ENCODE assay signal across 36 cellular contexts in the genomic region with DNA sequence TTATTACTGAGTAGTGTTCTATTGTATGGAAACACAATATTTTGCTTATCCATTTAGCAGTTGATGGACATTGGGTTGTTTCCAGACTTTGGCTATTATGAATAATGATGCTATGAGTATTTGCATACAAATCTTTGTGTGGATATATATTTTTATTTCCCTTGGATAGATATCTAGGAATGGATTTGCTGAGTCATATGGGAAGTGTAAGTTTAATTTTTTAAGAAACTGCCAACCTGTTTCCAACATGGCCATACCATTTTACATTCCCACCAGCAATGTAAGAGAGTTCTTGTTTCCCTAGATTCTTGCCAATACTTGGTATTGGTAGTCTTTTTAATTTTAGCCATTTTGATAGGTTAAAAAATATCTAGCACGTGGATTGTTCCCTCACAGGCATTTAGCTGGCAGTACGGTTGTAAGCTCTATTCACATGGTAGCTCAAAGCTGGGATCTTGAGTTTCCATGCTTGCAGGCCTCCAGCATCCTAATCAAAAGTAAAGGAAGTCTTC. TPM values are rescaled to one million over a fixed set of nuclear protein-coding genes. Genes with fewer than 3 reads are reported as not detected.
DNase-seq lines count a peak whose midpoint lies in the region; ATAC-seq, FAIRE-seq and TF ChIP-seq lines count a peak whose summit lies in the region.
"Had no signal": no experiment of that assay in that cellular context is flagged by ENCODE, and none has a peak within 500 bp of the region (broad histone marks: within the 10 kb centered on the region; RNA-seq: fewer than 3 reads in every experiment).

No MANE protein-coding gene starts in this region.

- FAIRE-seq in GM19239 (lab: Jason Lieb, UNC) (peak; percentile 11), K562 (lab: Jason Lieb, UNC) (no peak)
- FAIRE-seq: A204.1, A549 had no signal

- no peak overlapping the region for H4K91ac ChIP-seq in IMR-90 (ENCODE audit: insufficient read depth, low read depth, low read length)

- no peak for TF ChIP-seq RAD21 in IMR-90 (IDR thresholded peaks at IDR 0.05; ENCODE audit: low read length)
- no peak for TF ChIP-seq RAD21 in K562 (CRISPR knock-in tag; conservative IDR thresholded peaks at IDR 0.05 in 1 of 2, IDR thresholded peaks at IDR 0.05 in 1 of 2)

- ATAC-seq in IMR-90 (ENCODE audit: low read depth) (no peak), K562 (no peak), GM19455 (IDR thresholded peaks at IDR 0.05; ENCODE audit: unreplicated experiment) (no peak)
- ATAC-seq: A549; CD8-positive, alpha-beta T cell had no signal

- no peak overlapping the region for H3K27ac Mint-ChIP-seq in activated CD4-positive, alpha-beta T cell treated with anti-CD3 and anti-CD28 coated beads, Interleukin-2, amount 10 ng/mL, durations not matched to agents 24 days and 14 days
- H3K27ac Mint-ChIP-seq: B cell; CD14-positive monocyte; CD4-positive, alpha-beta memory T cell; CD4-positive, alpha-beta T cell; CD4-positive, CD25-positive, alpha-beta regulatory T cell; CD8-positive, alpha-beta memory T cell; CD8-positive, alpha-beta T cell had no signal

- no peak overlapping the region for H2BK15ac ChIP-seq in IMR-90 (ENCODE audit: low read depth, low read length)

- BruUV-seq in IMR-90 (replicated peaks; lab: Mats Ljungman, UMichigan) (no TSS peak), K562 (replicated peaks; lab: Mats Ljungman, UMichigan) (no TSS peak)

- no peak overlapping the region for H3K23ac ChIP-seq in IMR-90 (ENCODE audit: low read depth, low read length)

- H3K27ac ChIP-seq in HEK293 (ENCODE audit: extremely low read depth, low read depth, low read length) (no peak overlapping the region), IMR-90 (ENCODE audit: insufficient read depth, low read length) (no peak overlapping the region), K562 (ENCODE audit: extremely low read depth, low read depth, low read length) (no peak overlapping the region)
- H3K27ac ChIP-seq: 22Rv1; A549; BLaER1; BLaER1 treated with 17β-estradiol and CSF1 and Interleukin-3, amounts not matched to agents 10 nM and 100 nM; C4-2B had no signal

- no peak for TF ChIP-seq CTCF in HEK293 (tag by site-specific recombination; IDR thresholded peaks at IDR 0.05)
- no peak for TF ChIP-seq CTCF in IMR-90 (conservative IDR thresholded peaks at IDR 0.05; ENCODE audit: low read depth, low read length)
- no peak for TF ChIP-seq CTCF in K562 (IDR thresholded peaks at IDR 0.05 in 2 of 3, conservative IDR thresholded peaks at IDR 0.05 in 1 of 3; ENCODE audit: insufficient read depth in 2 of 3, low read depth in 1 of 3, low read length in 3 of 3)

- DNase-seq in GM19239 (ENCODE audit: insufficient read length, low spot score), result no peak
- DNase-seq in IMR-90, result no peak
- no peak for DNase-seq in K562 (ENCODE audit: extremely low read depth in 1 of 4, low spot score in 3 of 4)
- no peak for DNase-seq in activated CD4-positive, alpha-beta T cell treated with anti-CD3 and anti-CD28 coated beads, Interleukin-2, amount 10 ng/mL, durations not matched to agents 24 days and 14 days
- no peak for DNase-seq in GM03348 (ENCODE audit: low spot score)
- DNase-seq in GF-D8 (lab: John Stamatoyannopoulos, UW), result no peak
- DNase-seq: 8988T; ACHN; AML-193; BE2C; C1 segment of cervical spinal cord; Caco-2; Calu3; CD4-positive, alpha-beta memory T cell; CD4-positive, alpha-beta T cell; CD4-positive, CD25-positive, alpha-beta regulatory T cell; CD8-positive, alpha-beta memory T cell; CD8-positive, alpha-beta T cell; COR-L47; DMS 273 treated with DMSO at 0.1 percent for 48 hours; DMS153; DMS53; DMS79; DMS79 treated with DMSO at 0.1 percent for 48 hours; DND-41; EL had no signal

- H3K4me2 ChIP-seq in IMR-90 (ENCODE audit: low read depth, low read length), result no peak overlapping the region
- H3K4me2 ChIP-seq in K562 (ENCODE audit: insufficient read depth, low read length), result no peak overlapping the region
- H3K4me2 ChIP-seq: A549; BLaER1; BLaER1 treated with 17β-estradiol and CSF1 and Interleukin-3, amounts not matched to agents 10 nM and 100 nM had no signal

- peaks cover 6% of the 10 kb centered on the region for H3K27me3 Mint-ChIP-seq in activated CD4-positive, alpha-beta T cell treated with anti-CD3 and anti-CD28 coated beads, Interleukin-2, amount 10 ng/mL, durations not matched to agents 24 days and 14 days
- H3K27me3 Mint-ChIP-seq: CD4-positive, alpha-beta T cell had no signal

- H4K20me1 ChIP-seq in IMR-90 (ENCODE audit: insufficient read depth, low read length) (no peaks in the 10 kb centered on the region), K562 (replicated peaks; ENCODE audit: control insufficient read depth, insufficient read depth, low read length) (no peaks in the 10 kb centered on the region)
- H4K20me1 ChIP-seq: BLaER1; BLaER1 treated with 17β-estradiol and CSF1 and Interleukin-3, amounts not matched to agents 10 nM and 100 nM had no signal

- no peak for TF ChIP-seq EP300 in K562 (IDR thresholded peaks at IDR 0.05; ENCODE audit: low read length)

- H3K27me3 ChIP-seq in IMR-90 (ENCODE audit: control insufficient read depth, insufficient read depth, low read length), result peaks cover 2% of the 10 kb centered on the region
- H3K27me3 ChIP-seq in K562 (ENCODE audit: control insufficient read depth in 2 of 2, insufficient read depth in 2 of 2, low read length in 2 of 2), result no peaks in the 10 kb centered on the region
- H3K27me3 ChIP-seq: BE2C; BLaER1; BLaER1 treated with 17β-estradiol and CSF1 and Interleukin-3, amounts not matched to agents 10 nM and 100 nM had no signal

- H4K8ac ChIP-seq in IMR-90 (ENCODE audit: low read depth in 2 of 2, low read length in 2 of 2), result no peak overlapping the region

- no peak overlapping the region for H3K4me3 Mint-ChIP-seq in activated CD4-positive, alpha-beta T cell treated with anti-CD3 and anti-CD28 coated beads, Interleukin-2, amount 10 ng/mL, durations not matched to agents 24 days and 14 days
- H3K4me3 Mint-ChIP-seq: B cell; CD14-positive monocyte; CD4-positive, alpha-beta memory T cell; CD4-positive, alpha-beta T cell; CD4-positive, CD25-positive, alpha-beta regulatory T cell; CD8-positive, alpha-beta memory T cell; CD8-positive, alpha-beta T cell had no signal

- no peak overlapping the region for H2BK5ac ChIP-seq in IMR-90 (ENCODE audit: low read depth, low read length, poor library complexity, severe bottlenecking)

- H3K79me2 ChIP-seq in K562 (ENCODE audit: control insufficient read depth, insufficient read depth, low read length), result no peaks in the 10 kb centered on the region

- H2AFZ ChIP-seq in IMR-90 (replicated peaks; ENCODE audit: low read length, poor library complexity), result no peak overlapping the region
- H2AFZ ChIP-seq in K562 (ENCODE audit: low read depth, low read length), result no peak overlapping the region

- H3K56ac ChIP-seq in IMR-90 (ENCODE audit: extremely low read depth, insufficient read depth, low read length), result no peak overlapping the region

- in situ Hi-C loops in IMR-90 (cut with MboI; ENCODE audit: low sequenced_read_pairs), result no loop called here
- in situ Hi-C loops in K562 (cut with MboI), result no loop called here

- H3K9me1 ChIP-seq in IMR-90 (ENCODE audit: insufficient read depth, low read length), result no peaks in the 10 kb centered on the region
- no peaks in the 10 kb centered on the region for H3K9me1 ChIP-seq in K562 (ENCODE audit: control insufficient read depth, insufficient read depth, low read length)

- H3K14ac ChIP-seq in IMR-90 (replicated peaks; ENCODE audit: low read depth, low read length), result no peak overlapping the region

- peaks cover 7% of the 10 kb centered on the region for H3K9me3 Mint-ChIP-seq in activated CD4-positive, alpha-beta T cell treated with anti-CD3 and anti-CD28 coated beads, Interleukin-2, amount 10 ng/mL, durations not matched to agents 24 days and 14 days
- H3K9me3 Mint-ChIP-seq: CD4-positive, alpha-beta T cell had no signal

- intact Hi-C loops in IMR-90 (cut with micrococcal nuclease) (no loop called here), K562 (cut with micrococcal nuclease) (no loop called here)
- intact Hi-C loops in activated CD4-positive, alpha-beta T cell treated with anti-CD3 and anti-CD28 coated beads, Interleukin-2, amount 10 ng/mL, durations not matched to agents 24 days and 14 days (cut with micrococcal nuclease), result no loop called here

- H3K18ac ChIP-seq in IMR-90 (ENCODE audit: low read depth, low read length), result no peak overlapping the region

- H3K36me3 ChIP-seq in HEK293 (ENCODE audit: control insufficient read depth in 2 of 2, insufficient read depth in 1 of 2, low read length in 2 of 2) (no peaks in the 10 kb centered on the region), IMR-90 (ENCODE audit: control insufficient read depth, insufficient read depth, low read length) (no peaks in the 10 kb centered on the region), K562 (ENCODE audit: control insufficient read depth, insufficient read depth, low read length) (no peaks in the 10 kb centered on the region; the same call in 2 of the 3 replicates)
- H3K36me3 ChIP-seq: BE2C; BLaER1; BLaER1 treated with 17β-estradiol and CSF1 and Interleukin-3, amounts not matched to agents 10 nM and 100 nM had no signal

- no CpG with 5 or more reads among the region's 2 CpGs for WGBS in IMR-90 (ENCODE audit: extremely low coverage in 2 of 2, insufficient read length in 1 of 2), 2 experiments
- WGBS in K562 (ENCODE audit: insufficient coverage, low coverage, missing lambda C conversion rate), result 84% methylated on average over 2 of the region's 2 CpGs

- no peaks in the 10 kb centered on the region for H3K79me1 ChIP-seq in IMR-90 (ENCODE audit: low read depth in 1 of 2, low read length in 2 of 2)

- H3K9me3 ChIP-seq in HEK293 (ENCODE audit: control insufficient read depth, insufficient read depth, low read depth, low read length) (no peaks in the 10 kb centered on the region), IMR-90 (ENCODE audit: control insufficient read depth, insufficient read depth, low read length) (no peaks in the 10 kb centered on the region), K562 (replicated peaks; ENCODE audit: control insufficient read depth, insufficient read depth, low read depth, low read length) (peaks cover 4% of the 10 kb centered on the region; the same call in 1 of the 2 replicates)
- H3K9me3 ChIP-seq: A549, BE2C, BLaER1 had no signal

- H4K5ac ChIP-seq in IMR-90 (ENCODE audit: low read depth, low read length), result no peak overlapping the region

- no peaks in the 10 kb centered on the region for H3K36me3 Mint-ChIP-seq in activated CD4-positive, alpha-beta T cell treated with anti-CD3 and anti-CD28 coated beads, Interleukin-2, amount 10 ng/mL, durations not matched to agents 24 days and 14 days (ENCODE audit: low read depth)
- H3K36me3 Mint-ChIP-seq: CD14-positive monocyte; CD4-positive, CD25-positive, alpha-beta regulatory T cell; CD8-positive, alpha-beta memory T cell; CD8-positive, alpha-beta T cell had no signal

- H2AK9ac ChIP-seq in IMR-90 (replicated peaks; ENCODE audit: low read depth, low read length, poor library complexity), result no peak overlapping the region

- CTCF ChIA-PET in HEK293 (lab: Yijun Ruan, JAX), result no interaction called here
- CTCF ChIA-PET in IMR-90 (lab: Yijun Ruan, JAX), result no interaction called here
- CTCF ChIA-PET in K562 (lab: Yijun Ruan, JAX; ENCODE audit: low intra/inter-chr PET ratio), result no interaction called here

- H2BK120ac ChIP-seq in IMR-90 (ENCODE audit: low read depth, low read length), result no peak overlapping the region

- H3K4me1 Mint-ChIP-seq in activated CD4-positive, alpha-beta T cell treated with anti-CD3 and anti-CD28 coated beads, Interleukin-2, amount 10 ng/mL, durations not matched to agents 24 days and 14 days, result no peaks in the 10 kb centered on the region
- H3K4me1 Mint-ChIP-seq: B cell; CD14-positive monocyte; CD4-positive, alpha-beta memory T cell; CD8-positive, alpha-beta memory T cell had no signal

- H3K4me1 ChIP-seq in HEK293 (ENCODE audit: control insufficient read depth, insufficient read depth, low read length), result no peaks in the 10 kb centered on the region
- no peaks in the 10 kb centered on the region for H3K4me1 ChIP-seq in IMR-90 (ENCODE audit: control insufficient read depth, insufficient read depth, low read length)
- H3K4me1 ChIP-seq in K562 (replicated peaks in 1 of 2; ENCODE audit: control insufficient read depth in 2 of 2, insufficient read depth in 2 of 2, low read length in 2 of 2), result peaks cover 0 to 15% of the 10 kb centered on the region in 2 experiments; a peak in 3 of 5 replicates
- H3K4me1 ChIP-seq: A549; BE2C; BLaER1; BLaER1 treated with 17β-estradiol and CSF1 and Interleukin-3, amounts not matched to agents 10 nM and 100 nM; Caco-2 had no signal

- POLR2A ChIA-PET in HEK293 (lab: Yijun Ruan, JAX), result no interaction called here
- POLR2A ChIA-PET in IMR-90 (lab: Charles Lee; ENCODE audit: unreplicated experiment), result no interaction called here
- POLR2A ChIA-PET in K562 (lab: Yijun Ruan, JAX), result interaction anchor here (0.7 kb wide), 1 partner anchor 15 kb away, joined by 3 read pairs; no protein-coding TSS in a partner anchor

- dilution Hi-C loops in IMR-90 (cut with HindIII; ENCODE audit: low sequenced_read_pairs, unreplicated experiment), result no loop called here

- H3K9ac ChIP-seq in IMR-90 (ENCODE audit: low read depth, low read length), result no peak overlapping the region
- H3K9ac ChIP-seq in K562 (ENCODE audit: insufficient read depth in 1 of 2, low read depth in 2 of 2, low read length in 2 of 2), result no peak overlapping the region
- H3K9ac ChIP-seq: BLaER1; BLaER1 treated with 17β-estradiol and CSF1 and Interleukin-3, amounts not matched to agents 10 nM and 100 nM had no signal

- H3K4me3 ChIP-seq in HEK293 (ENCODE audit: low read depth, low read length) (no peak overlapping the region), IMR-90 (ENCODE audit: insufficient read depth, low read depth, low read length) (no peak overlapping the region), K562 (no peak overlapping the region)
- H3K4me3 ChIP-seq: A549; BLaER1; BLaER1 treated with 17β-estradiol and CSF1 and Interleukin-3, amounts not matched to agents 10 nM and 100 nM had no signal

- no peak overlapping the region for H2AK5ac ChIP-seq in IMR-90 (ENCODE audit: low read depth, low read length)

- no peak for TF ChIP-seq POLR2A in IMR-90 (IDR thresholded peaks at IDR 0.05; ENCODE audit: low read depth, low read length)
- no peak for TF ChIP-seq POLR2A in K562 (conservative IDR thresholded peaks at IDR 0.05)

- H3K4ac ChIP-seq in IMR-90 (ENCODE audit: low read depth, low read length), result no peak overlapping the region

- no peak overlapping the region for H2BK20ac ChIP-seq in IMR-90 (ENCODE audit: low read depth, low read length)

RNA-seq across cellular contexts. Expression of gene TNIK, which starts 45.7 kb away (rescaled TPM):
- 6.3 and 8.3 TPM in 2 replicates for total RNA-seq in IMR-90 (2012; rRNA removed)
- polyA plus RNA-seq in IMR-90 (2012; rRNA removed), result 2.8 and 3.4 TPM in 2 replicates
- polyA plus RNA-seq in IMR-90 (2012; cell fraction: cytosol; rRNA removed), result 1.2 TPM in 2 replicates
- polyA plus RNA-seq in IMR-90 (2012; cell fraction: nucleus; rRNA removed; ENCODE audit: low replicate concordance), result 1.6 and 12.3 TPM in 2 replicates
- 52.4 and 113 TPM in 2 replicates for total RNA-seq in K562 (2011; cell fraction: chromatin; rRNA removed; ENCODE audit: low replicate concordance)
- 18.5 and 29.7 TPM in 2 replicates for total RNA-seq in K562 (2011; cell fraction: nucleolus; rRNA removed)
- 43.6 and 75.6 TPM in 2 replicates for total RNA-seq in K562 (2011; cell fraction: nucleoplasm; rRNA removed)
- 24.7 and 27.0 TPM in 2 replicates for total RNA-seq in K562 (2014; rRNA removed)
- total RNA-seq in K562 (2014; rRNA removed; fragmentation: Illumina TruSeq; extraction: Trizol), result 24.2 and 29.6 TPM in 2 replicates
- 23.5 and 27.3 TPM in 2 replicates for total RNA-seq in K562 (2015; rRNA removed; fragmentation: Illumina TruSeq; extraction: Trizol)
- total RNA-seq in K562 (2021), result 34.2 and 38.8 TPM in 2 replicates
- 23.1 and 29.7 TPM in 2 replicates for polyA plus RNA-seq in K562 (2011; rRNA removed)
- 8.2 and 12.3 TPM in 2 replicates for polyA plus RNA-seq in K562 (2011; cell fraction: cytosol; rRNA removed)
- polyA plus RNA-seq in K562 (2011; cell fraction: nucleus; rRNA removed), result 58.7 and 77.6 TPM in 2 replicates
- 25.2 and 29.4 TPM in 2 replicates for polyA plus RNA-seq in K562 (2012)
- 39.0 and 41.2 TPM in 2 replicates for polyA plus RNA-seq in K562 (2014; fragmentation: Illumina TruSeq; extraction: Trizol)
- 1 to 10 TPM; 6.6 to 6.8 TPM for polyA plus RNA-seq in K562 (2014; fragmentation: Nextera tagmentation; extraction: Ambion mirVana)
- polyA plus RNA-seq in K562 (2014; rRNA removed), result 22.2 and 22.3 TPM in 2 replicates
- 48.4 and 50.0 TPM in 2 replicates for polyA minus RNA-seq in K562 (2011; rRNA and poly(A)+ RNA removed)
- 15.6 and 16.9 TPM in 2 replicates for polyA minus RNA-seq in K562 (2011; cell fraction: cytosol; rRNA and poly(A)+ RNA removed)
- polyA minus RNA-seq in K562 (2011; cell fraction: nucleus; rRNA and poly(A)+ RNA removed), result 39.2 and 45.5 TPM in 2 replicates
- total RNA-seq in activated CD4-positive, alpha-beta T cell treated with anti-CD3 and anti-CD28 coated beads, Interleukin-2, amount 10 ng/mL, durations not matched to agents 24 days and 14 days, result 24.5 and 27.4 TPM in 2 replicates
